In genomic region chr1:6496360-6496704, GRCh38 we compare ENCODE assay signal across 11 cellular contexts. TPM values are rescaled to one million over a fixed set of nuclear protein-coding genes. Genes with fewer than 3 reads are reported as not detected.
DNase-seq lines count a peak whose midpoint lies in the region; ATAC-seq, FAIRE-seq and TF ChIP-seq lines count a peak whose summit lies in the region.
"Had no signal": no experiment of that assay in that cellular context is flagged by ENCODE, and none has a peak within 500 bp of the region (broad histone marks: within the 10 kb centered on the region; RNA-seq: fewer than 3 reads in every experiment).

No MANE protein-coding gene starts in this region.

- H3K4me1 ChIP-seq in mammary epithelial cell (ENCODE audit: insufficient read depth, low read length), result peaks cover 46% of the 10 kb centered on the region
- peaks cover 3 to 18% of the 10 kb centered on the region in 2 donors for H3K4me1 ChIP-seq in kidney (ENCODE audit: control insufficient read depth in 1 of 2, insufficient read depth in 1 of 2, low read depth in 1 of 2, low read length in 2 of 2)
- H3K4me1 ChIP-seq in thyroid gland, result peaks cover 12 to 44% of the 10 kb centered on the region in 2 donors

- TF ChIP-seq CTCF in mammary epithelial cell (conservative IDR thresholded peaks at IDR 0.05 in 1 of 2, IDR thresholded peaks at IDR 0.05 in 1 of 2; ENCODE audit: extremely low read depth in 1 of 2, insufficient read depth in 1 of 2, low read depth in 1 of 2, low read length in 2 of 2), result no peak
- no peak for TF ChIP-seq CTCF in kidney (IDR thresholded peaks at IDR 0.05; ENCODE audit: borderline replicate concordance, extremely low read depth, insufficient read depth)
- TF ChIP-seq CTCF in thyroid gland (IDR thresholded peaks at IDR 0.05), result no peak

- TF ChIP-seq POLR2A in erythroblast (IDR thresholded peaks at IDR 0.05; ENCODE audit: low read length), result no peak
- TF ChIP-seq POLR2A in thyroid gland (IDR thresholded peaks at IDR 0.05), result no peak

- in situ Hi-C loops in mammary epithelial cell (cut with MboI; ENCODE audit: low sequenced_read_pairs in 2 of 2), result no loop called here

- H3K9me3 ChIP-seq in mammary epithelial cell (replicated peaks; ENCODE audit: insufficient read depth, low read length), result no peaks in the 10 kb centered on the region
- H3K9me3 ChIP-seq in kidney (ENCODE audit: control insufficient read depth in 1 of 2, low read length in 2 of 2), result no peaks in the 10 kb centered on the region
- H3K9me3 ChIP-seq in thyroid gland, result no peaks in the 10 kb centered on the region

- H2AFZ ChIP-seq in mammary epithelial cell (ENCODE audit: low read depth, low read length), result peak overlapping the region; percentile 18

- no peaks in the 10 kb centered on the region for H3K36me3 ChIP-seq in mammary epithelial cell (ENCODE audit: insufficient read depth, low read length)
- H3K36me3 ChIP-seq in kidney (ENCODE audit: control insufficient read depth in 1 of 2, insufficient read depth in 2 of 2, low read length in 2 of 2), result no peaks in the 10 kb centered on the region
- H3K36me3 ChIP-seq in thyroid gland, result no peaks in the 10 kb centered on the region

- H3K4me2 ChIP-seq in mammary epithelial cell (ENCODE audit: insufficient read depth, low read depth, low read length), result peak overlapping the region; percentile 96

- H3K4me3 Mint-ChIP-seq in activated naive CD8-positive, alpha-beta T cell treated with anti-CD3 and anti-CD28 coated beads, Interleukin-2, amount 10 ng/mL, durations not matched to agents 7 days and 5 days, result peak overlapping the region; percentile 39
- H3K4me3 Mint-ChIP-seq in activated naive CD8-positive, alpha-beta T cell treated with anti-CD3 and anti-CD28 coated beads for 36 hours, result no peak overlapping the region

- CTCF ChIA-PET in mammary epithelial cell (lab: Charles Lee; ENCODE audit: low non-redundant PET), result no interaction called here

- peaks cover 28% of the 10 kb centered on the region for H3K4me1 Mint-ChIP-seq in activated naive CD8-positive, alpha-beta T cell treated with anti-CD3 and anti-CD28 coated beads, Interleukin-2, amount 10 ng/mL, durations not matched to agents 7 days and 5 days
- H3K4me1 Mint-ChIP-seq in activated naive CD8-positive, alpha-beta T cell treated with anti-CD3 and anti-CD28 coated beads for 36 hours, result peaks cover 20% of the 10 kb centered on the region

- no peaks in the 10 kb centered on the region for H4K20me1 ChIP-seq in mammary epithelial cell (ENCODE audit: insufficient read depth, low read length)

- intact Hi-C loops in mammary epithelial cell (cut with micrococcal nuclease) (no loop called here), kidney (cut with DNase I) (no loop called here), thyroid gland (cut with DNase I) (no loop called here)

- H3K27ac ChIP-seq in mammary epithelial cell (ENCODE audit: insufficient read depth, low read depth, low read length) (peak overlapping the region; percentile 18), kidney (ENCODE audit: low read depth in 2 of 2, low read length in 2 of 2) (peak overlapping the region in 1 of 2 donors; percentile 14), temporal lobe (ENCODE audit: low read depth, low read length) (peak overlapping the region; percentile 76), thyroid gland (no peak overlapping the region)

- no peak for ATAC-seq in activated naive CD8-positive, alpha-beta T cell treated with anti-CD3 and anti-CD28 coated beads, Interleukin-2, amount 10 ng/mL, durations not matched to agents 7 days and 5 days (ENCODE audit: low read depth)

- peaks cover 20% of the 10 kb centered on the region for H3K27me3 Mint-ChIP-seq in activated naive CD8-positive, alpha-beta T cell treated with anti-CD3 and anti-CD28 coated beads, Interleukin-2, amount 10 ng/mL, durations not matched to agents 7 days and 5 days
- H3K27me3 Mint-ChIP-seq in activated naive CD8-positive, alpha-beta T cell treated with anti-CD3 and anti-CD28 coated beads for 36 hours, result no peaks in the 10 kb centered on the region

- FAIRE-seq in kidney (lab: Jason Lieb, UNC), result no peak

- POLR2A ChIA-PET in activated naive CD8-positive, alpha-beta T cell treated with anti-CD3 and anti-CD28 coated beads, Interleukin-2, amount 10 ng/mL, durations not matched to agents 7 days and 5 days (lab: Charles Lee), result no interaction called here

- H3K27me3 ChIP-seq in mammary epithelial cell (ENCODE audit: insufficient read depth, low read length), result no peaks in the 10 kb centered on the region
- no peaks in the 10 kb centered on the region for H3K27me3 ChIP-seq in thyroid gland

- WGBS in mammary epithelial cell (ENCODE audit: low coverage, missing lambda C conversion rate), result 51% methylated on average over 4 of the region's 13 CpGs
- WGBS in thyroid gland, 2 donors, result 7 to 45% methylated on average over 2 to 13 of the region's 13 CpGs

- no peaks in the 10 kb centered on the region for H3K9me3 Mint-ChIP-seq in activated naive CD8-positive, alpha-beta T cell treated with anti-CD3 and anti-CD28 coated beads, Interleukin-2, amount 10 ng/mL, durations not matched to agents 7 days and 5 days
- no peaks in the 10 kb centered on the region for H3K9me3 Mint-ChIP-seq in activated naive CD8-positive, alpha-beta T cell treated with anti-CD3 and anti-CD28 coated beads for 36 hours

- BruUV-seq in mammary epithelial cell (replicated peaks; lab: Mats Ljungman, UMichigan), result no TSS peak

- H3K4me3 ChIP-seq in mammary epithelial cell (replicated peaks in 1 of 3; ENCODE audit: insufficient read depth in 1 of 3, low read depth in 2 of 3, low read length in 3 of 3), result peak overlapping the region; percentile 67 to 91 (median 75)
- H3K4me3 ChIP-seq in kidney (ENCODE audit: low read length in 2 of 2), result peak overlapping the region in 1 of 2 donors; percentile 47
- H3K4me3 ChIP-seq in thyroid gland (replicated peaks in 1 of 3), result peak overlapping the region in 1 of 3 donors; percentile 63

- no peaks in the 10 kb centered on the region for H3K36me3 Mint-ChIP-seq in activated naive CD8-positive, alpha-beta T cell treated with anti-CD3 and anti-CD28 coated beads, Interleukin-2, amount 10 ng/mL, durations not matched to agents 7 days and 5 days
- H3K36me3 Mint-ChIP-seq in activated naive CD8-positive, alpha-beta T cell treated with anti-CD3 and anti-CD28 coated beads for 36 hours, result no peaks in the 10 kb centered on the region

- H3K9ac ChIP-seq in mammary epithelial cell (ENCODE audit: insufficient read depth, low read length), result peak overlapping the region; percentile 56
- peak overlapping the region in 1 of 2 donors; percentile 19 for H3K9ac ChIP-seq in kidney (ENCODE audit: low read length in 2 of 2)

- no peak for DNase-seq in activated naive CD8-positive, alpha-beta T cell treated with anti-CD3 and anti-CD28 coated beads, Interleukin-2, amount 10 ng/mL, durations not matched to agents 7 days and 5 days
- DNase-seq in activated naive CD8-positive, alpha-beta T cell treated with anti-CD3 and anti-CD28 coated beads for 36 hours, result no peak
- DNase-seq in mammary epithelial cell, result no peak
- DNase-seq in kidney, result peak; percentile 60
- no peak for DNase-seq in NCI-H748 (lab: John Stamatoyannopoulos, UW; ENCODE audit: unreplicated experiment)
- DNase-seq in erythroblast (lab: John Stamatoyannopoulos, UW), result no peak
- no peak for DNase-seq in thyroid gland
- DNase-seq: NCI-H2029 had no signal

- H3K27ac Mint-ChIP-seq in activated naive CD8-positive, alpha-beta T cell treated with anti-CD3 and anti-CD28 coated beads, Interleukin-2, amount 10 ng/mL, durations not matched to agents 7 days and 5 days, result no peak overlapping the region
- no peak overlapping the region for H3K27ac Mint-ChIP-seq in activated naive CD8-positive, alpha-beta T cell treated with anti-CD3 and anti-CD28 coated beads for 36 hours

- H3K79me2 ChIP-seq in mammary epithelial cell (ENCODE audit: insufficient read depth, low read length), result peaks cover 31% of the 10 kb centered on the region

- dilution Hi-C loops in mammary epithelial cell (cut with HindIII; ENCODE audit: low sequenced_read_pairs), result no loop called here

RNA-seq across cellular contexts. Expression of gene PLEKHG5, which starts 4.9 kb away (rescaled TPM):
- 1 to 10 TPM; 4.7 to 5.0 TPM for total RNA-seq in activated naive CD8-positive, alpha-beta T cell treated with anti-CD3 and anti-CD28 coated beads, Interleukin-2, amount 10 ng/mL, durations not matched to agents 7 days and 5 days
- total RNA-seq in activated naive CD8-positive, alpha-beta T cell treated with anti-CD3 and anti-CD28 coated beads for 36 hours, result 1 to 10 TPM; 2.2 to 2.3 TPM
- 10 to 100 TPM; 19.0 to 88.8 TPM for total RNA-seq in mammary epithelial cell
- polyA plus RNA-seq in mammary epithelial cell, result 25.3 TPM
- 20.3 TPM for polyA minus RNA-seq in mammary epithelial cell
- 14.0 TPM for total RNA-seq in kidney
- 4.4 TPM for polyA plus RNA-seq in kidney (ENCODE audit: insufficient read depth, low read depth, low replicate concordance)
- 20.7 TPM for total RNA-seq in temporal lobe
- 10 to 100 TPM in 1 of 4 donors, 1 to 10 TPM in 3; 5.8 to 12.0 (median 8.4) TPM for total RNA-seq in thyroid gland

RNA-seq across cellular contexts. Expression of gene TNFRSF25, which starts 30.4 kb away (rescaled TPM):
- total RNA-seq in activated naive CD8-positive, alpha-beta T cell treated with anti-CD3 and anti-CD28 coated beads, Interleukin-2, amount 10 ng/mL, durations not matched to agents 7 days and 5 days, result 100 to 1,000 TPM; 137 TPM
- total RNA-seq in activated naive CD8-positive, alpha-beta T cell treated with anti-CD3 and anti-CD28 coated beads for 36 hours, result 10 to 100 TPM; 64.7 to 67.8 TPM
- total RNA-seq in mammary epithelial cell (10 to 100 TPM in 1 of 2 donors, 1 to 10 TPM in 1; 6.7 to 60.9 TPM), kidney (13.8 TPM), temporal lobe (10.6 TPM), thyroid gland (10 to 100 TPM in 3 of 4 donors, 1 to 10 TPM in 1; 2.2 to 18.9 (median 10.7) TPM)
- polyA plus RNA-seq in mammary epithelial cell (21.0 TPM), kidney (ENCODE audit: insufficient read depth, low read depth, low replicate concordance) (7.6 TPM)
- polyA minus RNA-seq in mammary epithelial cell, result 5.8 TPM

RNA-seq across cellular contexts. Expression of gene NOL9, which starts 58.0 kb away (rescaled TPM):
- total RNA-seq in activated naive CD8-positive, alpha-beta T cell treated with anti-CD3 and anti-CD28 coated beads, Interleukin-2, amount 10 ng/mL, durations not matched to agents 7 days and 5 days, result 10 to 100 TPM; 37.6 to 40.8 TPM
- 10 to 100 TPM; 54.1 to 55.1 TPM for total RNA-seq in activated naive CD8-positive, alpha-beta T cell treated with anti-CD3 and anti-CD28 coated beads for 36 hours
- total RNA-seq in mammary epithelial cell, result 10 to 100 TPM; 25.5 to 36.4 TPM
- polyA plus RNA-seq in mammary epithelial cell, result 16.0 TPM
- 39.8 TPM for polyA minus RNA-seq in mammary epithelial cell
- 28.7 TPM for total RNA-seq in kidney
- 4.3 TPM for polyA plus RNA-seq in kidney (ENCODE audit: insufficient read depth, low read depth, low replicate concordance)
- total RNA-seq in temporal lobe, result 28.3 TPM
- 10 to 100 TPM; 20.1 to 41.6 (median 23.6) TPM for total RNA-seq in thyroid gland

RNA-seq across cellular contexts. Expression of gene TAS1R1, which starts 58.8 kb away (rescaled TPM):
- total RNA-seq in activated naive CD8-positive, alpha-beta T cell treated with anti-CD3 and anti-CD28 coated beads, Interleukin-2, amount 10 ng/mL, durations not matched to agents 7 days and 5 days, result not detected
- total RNA-seq in activated naive CD8-positive, alpha-beta T cell treated with anti-CD3 and anti-CD28 coated beads for 36 hours, result not detected
- total RNA-seq in mammary epithelial cell, result under 1 TPM in 1 of 2 donors, not detected in 1; 0.09 TPM
- polyA plus RNA-seq in mammary epithelial cell, result 0.05 TPM
- not detected for polyA minus RNA-seq in mammary epithelial cell
- total RNA-seq in kidney, result not detected
- polyA plus RNA-seq in kidney (ENCODE audit: insufficient read depth, low read depth, low replicate concordance), result not detected
- not detected for total RNA-seq in temporal lobe
- not detected for total RNA-seq in thyroid gland
- total RNA-seq: posterior vena cava, subcutaneous adipose tissue had no signal

Comparison
In these comparisons a context has a peak if more than half of its experiments do, and no peak if none do; other contexts are left out.
1. H3K27ac ChIP-seq: peak in mammary epithelial cell (single experiment) and temporal lobe (single experiment); none in thyroid gland (0 of 3).